Comparison of ENCODE assay signal across 13 cellular contexts in genomic region chr1:164765557-164765956, GRCh38.
DNase-seq lines count a peak whose midpoint lies in the region; ATAC-seq and TF ChIP-seq lines count a peak whose summit lies in the region.
"Had no signal": no experiment of that assay in that cellular context is flagged by ENCODE, and none has a peak within 500 bp of the region (broad histone marks: within the 10 kb centered on the region; RNA-seq: fewer than 3 reads in every experiment).

No MANE protein-coding gene starts in this region.

- no TSS peak for BruUV-seq in MCF 10A (replicated peaks; lab: Mats Ljungman, UMichigan)

- no peaks in the 10 kb centered on the region for H3K9me3 Mint-ChIP-seq in MCF 10A (ENCODE audit: unreplicated experiment)

- peak overlapping the region in 8 of 10 donors; percentile 30 to 63 (median 42) for H3K27ac ChIP-seq in heart right ventricle
- H3K27ac ChIP-seq in left lung: peak overlapping the region; percentile 21 to 24
- peak overlapping the region; percentile 82 for H3K27ac ChIP-seq in vagina
- H3K27ac ChIP-seq: BLaER1 had no signal

- H3K4me1 Mint-ChIP-seq in MCF 10A (ENCODE audit: insufficient read depth, unreplicated experiment): peaks cover 43% of the 10 kb centered on the region

- no peak overlapping the region for H3K4me3 Mint-ChIP-seq in MCF 10A (ENCODE audit: unreplicated experiment)

- no peaks in the 10 kb centered on the region for H3K36me3 ChIP-seq in heart right ventricle
- H3K36me3 ChIP-seq in left lung: no peaks in the 10 kb centered on the region
- H3K36me3 ChIP-seq in vagina: no peaks in the 10 kb centered on the region

- peaks cover 0 to 69% (median 50%) of the 10 kb centered on the region in 9 donors for H3K4me1 ChIP-seq in heart right ventricle
- H3K4me1 ChIP-seq in left lung: peaks cover 0 to 4% of the 10 kb centered on the region in 2 donors
- peaks cover 64% of the 10 kb centered on the region for H3K4me1 ChIP-seq in vagina
- H3K4me1 ChIP-seq: BLaER1 had no signal

- intact Hi-C loops in heart right ventricle (cut with DNase I): loop anchor here in 1 of 10 donors (5.0 kb wide), 1 partner anchor 128 kb away; no protein-coding TSS in a partner anchor
- intact Hi-C loops in Right ventricle myocardium superior (cut with DNase I): no loop called here
- intact Hi-C loops in MCF 10A (cut with micrococcal nuclease): no loop called here
- intact Hi-C loops in left lung (cut with DNase I): no loop called here
- intact Hi-C loops in vagina (cut with DNase I): no loop called here

- no peak for TF ChIP-seq POLR2A in vagina (IDR thresholded peaks at IDR 0.05)

- TF ChIP-seq CTCF in heart right ventricle (IDR thresholded peaks at IDR 0.05) (no peak), MCF 10A (IDR thresholded peaks at IDR 0.05; ENCODE audit: unreplicated experiment) (no peak), left lung (IDR thresholded peaks at IDR 0.05) (no peak), vagina (IDR thresholded peaks at IDR 0.05) (no peak)

- DNase-seq in heart right ventricle (no peak), Right ventricle myocardium superior (no peak), MCF 10A (ENCODE audit: unreplicated experiment) (peak; percentile 59), left lung (no peak), vagina (ENCODE audit: extremely low spot score in 2 of 2) (no peak), NCI-H524 (lab: John Stamatoyannopoulos, UW) (no peak)
- DNase-seq: activated T-cell treated with anti-CD3 and anti-CD28 coated beads for 4 hours; NCI-H510A; stimulated activated CD4-positive, alpha-beta T cell treated with anti-CD3 and anti-CD28 coated beads, Interleukin-2, amount 100 ng/mL, for 24 hours; T-helper 1 cell had no signal

- H3K4me3 ChIP-seq in heart right ventricle (no peak overlapping the region), left lung (no peak overlapping the region), vagina (no peak overlapping the region)
- H3K4me3 ChIP-seq: BLaER1 had no signal

- peak overlapping the region; percentile 23 for H3K27ac Mint-ChIP-seq in MCF 10A (ENCODE audit: low read depth, unreplicated experiment)

- H3K9me3 ChIP-seq in heart right ventricle (no peaks in the 10 kb centered on the region), left lung (no peaks in the 10 kb centered on the region), vagina (no peaks in the 10 kb centered on the region)
- H3K9me3 ChIP-seq: BLaER1 had no signal

- H3K27me3 Mint-ChIP-seq in MCF 10A (ENCODE audit: insufficient read depth, unreplicated experiment): no peaks in the 10 kb centered on the region

- peak in 3 of 8 donors; percentile 33 to 69 (median 36) for ATAC-seq in heart right ventricle
- ATAC-seq in Right ventricle myocardium superior (ENCODE audit: poor library complexity): no peak
- ATAC-seq in left lung: peak; percentile 58
- no peak for ATAC-seq in HG02642 (IDR thresholded peaks at IDR 0.05; ENCODE audit: poor library complexity, unreplicated experiment)
- no peak for ATAC-seq in HG03442 (IDR thresholded peaks at IDR 0.05; ENCODE audit: unreplicated experiment)

- H3K27me3 ChIP-seq in heart right ventricle (no peaks in the 10 kb centered on the region), left lung (no peaks in the 10 kb centered on the region), vagina (no peaks in the 10 kb centered on the region)
- H3K27me3 ChIP-seq: BLaER1 had no signal

- H3K36me3 Mint-ChIP-seq in MCF 10A (ENCODE audit: insufficient read depth, unreplicated experiment): peaks cover 6% of the 10 kb centered on the region

- CTCF ChIA-PET in MCF 10A (lab: Yijun Ruan, JAX): interaction anchor here (0.6 to 3.9 kb wide), 4 partner anchors 21 to 144 kb away, joined by 3 to 16 read pairs (median 5); no protein-coding TSS in a partner anchor

- POLR2A ChIA-PET in MCF 10A (lab: Yijun Ruan, JAX): interaction anchor here (0.7 to 1.2 kb wide), 5 partner anchors 10 to 201 kb away, joined by 3 to 5 read pairs (median 3); no protein-coding TSS in a partner anchor

Comparison
In these comparisons a context has a peak if more than half of its experiments do, and no peak if none do; other contexts are left out.
1. H3K27ac ChIP-seq: peak in every context shown above with its lines; median percentile 82 in vagina; 42 in heart right ventricle; 22 in left lung.